8 cellular contexts compared by ENCODE assay signal in genomic region chr15:60392986-60393811, GRCh38. TPM values are rescaled to one million over a fixed set of nuclear protein-coding genes. Genes with fewer than 3 reads are reported as not detected.
DNase-seq lines count a peak whose midpoint lies in the region; ATAC-seq and TF ChIP-seq lines count a peak whose summit lies in the region.

No MANE protein-coding gene starts in this region.

- H3K27me3 ChIP-seq in vagina = no peaks in the 10 kb centered on the region

- H3K9me3 ChIP-seq in vagina = no peaks in the 10 kb centered on the region

- peak overlapping the region; percentile 97 for H3K27ac ChIP-seq in vagina

- DNase-seq in activated CD4-positive, alpha-beta T cell treated with anti-CD3 and anti-CD28 coated beads for 36 hours = peak; percentile 19
- DNase-seq in activated CD4-positive, alpha-beta T cell treated with anti-CD3 and anti-CD28 coated beads, Interleukin-2, amount 50 U/mL, for 1 hour = no peak
- peak; percentile 69 to 84 for DNase-seq in NCI-H446 (lab: John Stamatoyannopoulos, UW)
- peak; percentile 22 for DNase-seq in cerebellar cortex (ENCODE audit: low spot score)
- peak; percentile 93 to 96 for DNase-seq in lung microvascular endothelial cell (ENCODE audit: low read depth in 2 of 2)
- DNase-seq in vagina (ENCODE audit: extremely low spot score in 2 of 2) = peak in 1 of 2 donors; percentile 98
- no peak for DNase-seq in D341Med (ENCODE audit: low spot score)

- TF ChIP-seq CTCF in vagina (IDR thresholded peaks at IDR 0.05) = no peak

- H3K27me3 Mint-ChIP-seq in activated CD4-positive, alpha-beta T cell treated with anti-CD3 and anti-CD28 coated beads for 36 hours = no peaks in the 10 kb centered on the region

- peaks cover 10% of the 10 kb centered on the region for H3K36me3 Mint-ChIP-seq in activated CD4-positive, alpha-beta T cell treated with anti-CD3 and anti-CD28 coated beads for 36 hours (ENCODE audit: low read depth)

- intact Hi-C loops in activated CD4-positive, alpha-beta T cell treated with anti-CD3 and anti-CD28 coated beads for 36 hours (cut with DNase I, micrococcal nuclease) = loop anchor here (1.0 to 10.0 kb wide), 3 partner anchors 30 to 474 kb away; no protein-coding TSS in a partner anchor
- intact Hi-C loops in vagina (cut with DNase I) = no loop called here

- H3K36me3 ChIP-seq in vagina = peaks cover 0 to 6% of the 10 kb centered on the region in 2 donors

- no peak overlapping the region for H3K27ac Mint-ChIP-seq in activated CD4-positive, alpha-beta T cell treated with anti-CD3 and anti-CD28 coated beads for 36 hours

- no peak for TF ChIP-seq POLR2A in vagina (IDR thresholded peaks at IDR 0.05)

- CTCF ChIA-PET in activated CD4-positive, alpha-beta T cell treated with anti-CD3 and anti-CD28 coated beads for 36 hours (lab: Charles Lee) = interaction anchor here (0.8 to 1.9 kb wide), 2 partner anchors 31 to 133 kb away, joined by 3 to 8 read pairs; no protein-coding TSS in a partner anchor

- H3K4me1 Mint-ChIP-seq in activated CD4-positive, alpha-beta T cell treated with anti-CD3 and anti-CD28 coated beads for 36 hours = peaks cover 63% of the 10 kb centered on the region

- ATAC-seq in activated CD4-positive, alpha-beta T cell treated with anti-CD3 and anti-CD28 coated beads for 36 hours = no peak
- ATAC-seq in GM19452 (IDR thresholded peaks at IDR 0.05; ENCODE audit: unreplicated experiment) = no peak

- POLR2A ChIA-PET in activated CD4-positive, alpha-beta T cell treated with anti-CD3 and anti-CD28 coated beads for 36 hours (lab: Charles Lee) = interaction anchor here (0.9 kb wide), 1 partner anchor 30 kb away, joined by 6 read pairs; no protein-coding TSS in a partner anchor

- H3K9me3 Mint-ChIP-seq in activated CD4-positive, alpha-beta T cell treated with anti-CD3 and anti-CD28 coated beads for 36 hours (ENCODE audit: low read depth) = no peaks in the 10 kb centered on the region

- no peak overlapping the region for H3K4me3 Mint-ChIP-seq in activated CD4-positive, alpha-beta T cell treated with anti-CD3 and anti-CD28 coated beads for 36 hours

- H3K4me3 ChIP-seq in vagina = peak overlapping the region; percentile 22 to 24

- H3K4me1 ChIP-seq in vagina = peaks cover 85% of the 10 kb centered on the region

RNA-seq across cellular contexts. Expression of gene ANXA2, which starts 4.6 kb away (rescaled TPM):
- total RNA-seq in activated CD4-positive, alpha-beta T cell treated with anti-CD3 and anti-CD28 coated beads for 36 hours = 10 to 100 TPM; 65.9 to 80.2 TPM
- total RNA-seq in lung microvascular endothelial cell (2,890 and 4,954 TPM in 2 replicates), vagina (1,230 TPM)

Comparison
In these comparisons a context has a peak if more than half of its experiments do, and no peak if none do; other contexts are left out.
1. DNase-seq: peak in activated CD4-positive, alpha-beta T cell treated with anti-CD3 and anti-CD28 coated beads for 36 hours (single experiment), NCI-H446 (2 of 2), cerebellar cortex (single experiment) and lung microvascular endothelial cell (2 of 2); none in activated CD4-positive, alpha-beta T cell treated with anti-CD3 and anti-CD28 coated beads, Interleukin-2, amount 50 U/mL, for 1 hour (single experiment) and D341Med (single experiment).
2. RNA of gene ANXA2, which starts 4.6 kb away (total RNA-seq): 2,890 to 4,954 TPM in lung microvascular endothelial cell and 1,230 TPM in vagina (single experiment); 65.9 to 80.2 TPM in activated CD4-positive, alpha-beta T cell treated with anti-CD3 and anti-CD28 coated beads for 36 hours; every median in the first group is over 10 times any median in the second.